Comparison of ENCODE assay signal across 8 cellular contexts in the genomic region with DNA sequence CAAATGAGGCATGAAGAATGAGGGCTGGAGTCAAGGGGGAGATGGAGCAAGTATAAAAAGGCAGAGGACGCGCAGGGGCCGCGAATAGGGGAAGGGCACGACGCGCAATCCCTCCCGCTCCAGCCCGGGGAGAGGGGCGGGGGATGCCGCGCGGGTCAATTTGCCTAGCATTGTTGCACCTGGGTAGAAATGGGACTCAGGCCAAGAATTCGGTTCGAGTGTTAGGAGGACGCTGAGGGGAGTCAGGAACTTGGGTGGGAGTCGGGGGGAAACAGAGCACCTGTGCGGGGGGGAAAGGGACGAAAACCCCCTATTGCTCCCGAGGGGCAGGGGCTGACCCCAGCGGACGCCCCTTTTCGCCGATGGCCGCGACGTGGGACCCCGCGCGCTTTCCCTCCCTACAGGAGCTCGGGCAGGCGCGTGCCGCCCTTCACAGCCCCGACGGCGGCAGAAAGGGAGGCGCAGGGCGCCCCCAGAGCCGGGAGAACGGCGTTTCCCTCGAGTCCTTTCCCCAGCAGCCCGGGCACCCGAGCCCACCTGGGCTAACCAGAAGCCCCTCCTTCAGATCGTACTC. TPM values are rescaled to one million over a fixed set of nuclear protein-coding genes. Genes with fewer than 3 reads are reported as not detected.
DNase-seq lines count a peak whose midpoint lies in the region; ATAC-seq and TF ChIP-seq lines count a peak whose summit lies in the region.

No MANE protein-coding gene starts in this region.

- peaks cover 32% of the 10 kb centered on the region for H3K4me1 ChIP-seq in DOHH2 (ENCODE audit: control insufficient read depth, low read length)
- peaks cover 8 to 11% of the 10 kb centered on the region in 2 donors for H3K4me1 ChIP-seq in naive thymus-derived CD4-positive, alpha-beta T cell (ENCODE audit: control insufficient read depth in 2 of 2, insufficient read depth in 2 of 2, low read length in 2 of 2)

- peaks cover 18% of the 10 kb centered on the region for H3K79me2 ChIP-seq in DOHH2 (ENCODE audit: control insufficient read depth, low read length)

- H4K20me1 ChIP-seq in DOHH2 (ENCODE audit: control insufficient read depth, insufficient read depth, low read depth, low read length) = no peaks in the 10 kb centered on the region; the same call in 1 of the 2 replicates

- intact Hi-C loops in naive thymus-derived CD4-positive, alpha-beta T cell (cut with micrococcal nuclease) = loop anchor here (2.0 to 5.0 kb wide), 7 partner anchors 196 to 1844 kb away; a partner anchor contains a TSS

- H3K4me3 ChIP-seq in DOHH2 (ENCODE audit: low read length) (peak overlapping the region; percentile 81), H7 (ENCODE audit: insufficient read depth, low read depth, low read length) (peak overlapping the region; percentile 88)
- H3K4me3 ChIP-seq in naive thymus-derived CD4-positive, alpha-beta T cell (ENCODE audit: low read length) = peak overlapping the region; percentile 80

- peak overlapping the region; percentile 90 for H3K4me2 ChIP-seq in DOHH2 (ENCODE audit: low read length)

- POLR2A ChIA-PET in naive thymus-derived CD4-positive, alpha-beta T cell (lab: Charles Lee) = interaction anchor here (0.6 to 4.1 kb wide), 7 partner anchors 9 to 158 kb away, joined by 3 to 29 read pairs (median 5); a partner anchor contains a TSS

- peak; percentile 7 for ATAC-seq in esophagus mucosa
- peak; percentile 16 for ATAC-seq in naive thymus-derived CD4-positive, alpha-beta T cell

- peaks cover 13 to 34% (median 22%) of the 10 kb centered on the region in 7 donors for H3K4me1 Mint-ChIP-seq in naive thymus-derived CD4-positive, alpha-beta T cell

- H3K27me3 Mint-ChIP-seq in naive thymus-derived CD4-positive, alpha-beta T cell = peaks cover 0 to 23% (median 4%) of the 10 kb centered on the region in 5 donors

- H3K36me3 Mint-ChIP-seq in naive thymus-derived CD4-positive, alpha-beta T cell = peaks cover 0 to 13% (median 0%) of the 10 kb centered on the region in 5 donors

- TF ChIP-seq CTCF in DOHH2 (IDR thresholded peaks at IDR 0.05; ENCODE audit: low read depth, low read length, poor library complexity, severe bottlenecking) = peak; percentile 48

- H3K36me3 ChIP-seq in DOHH2 (ENCODE audit: control insufficient read depth, low read length) (no peaks in the 10 kb centered on the region), H7 (replicated peaks; ENCODE audit: control insufficient read depth, insufficient read depth, low read length) (no peaks in the 10 kb centered on the region)
- peaks cover 0 to 11% (median 0%) of the 10 kb centered on the region in 3 experiments for H3K36me3 ChIP-seq in naive thymus-derived CD4-positive, alpha-beta T cell (ENCODE audit: control insufficient read depth in 2 of 3, insufficient read depth in 3 of 3, low read length in 3 of 3)

- peaks cover 0 to 7% (median 0%) of the 10 kb centered on the region in 11 donors for H3K9me3 Mint-ChIP-seq in naive thymus-derived CD4-positive, alpha-beta T cell

- H3F3A ChIP-seq in DOHH2 (ENCODE audit: control insufficient read depth, insufficient read depth) = 0 out of 2 replicates have a peak, but pooled peaks cover 7% of the 10 kb centered on the region

- peak; percentile 62 for DNase-seq in H7
- DNase-seq in NCI-H1417 treated with DMSO at 0.1 percent for 48 hours (lab: John Stamatoyannopoulos, UW) = peak; percentile 23
- peak; percentile 1 to 2 for DNase-seq in activated CD4-positive, alpha-beta T cell treated with anti-CD3 and anti-CD28 coated beads, Interleukin-2, amount 50 U/mL, for 4 hours
- DNase-seq in naive thymus-derived CD4-positive, alpha-beta T cell = peak in 4 of 9 donors; percentile 25 to 43 (median 30)
- peak; percentile 58 for DNase-seq in ureter (ENCODE audit: low spot score)
- no peak for DNase-seq in mesenteric fat pad (ENCODE audit: low spot score)

- CTCF ChIA-PET in naive thymus-derived CD4-positive, alpha-beta T cell (lab: Charles Lee) = interaction anchor here (0.9 to 1.5 kb wide), 4 partner anchors 96 to 285 kb away, joined by 3 to 4 read pairs (median 4); a partner anchor contains a TSS

- H3K27ac ChIP-seq in DOHH2 (ENCODE audit: low read depth, low read length) = peak overlapping the region; percentile 71
- peak overlapping the region; percentile 82 for H3K27ac ChIP-seq in naive thymus-derived CD4-positive, alpha-beta T cell (ENCODE audit: low read depth, low read length)

- H3K4me3 Mint-ChIP-seq in naive thymus-derived CD4-positive, alpha-beta T cell = peak overlapping the region; percentile 92 to 99 (median 97)

- no peaks in the 10 kb centered on the region for H3K9me3 ChIP-seq in DOHH2 (ENCODE audit: control insufficient read depth, insufficient read depth, low read length)
- no peaks in the 10 kb centered on the region for H3K9me3 ChIP-seq in naive thymus-derived CD4-positive, alpha-beta T cell (ENCODE audit: control insufficient read depth in 2 of 3, low read length in 3 of 3)

- H3K27me3 ChIP-seq in DOHH2 (ENCODE audit: control insufficient read depth, low read length) (no peaks in the 10 kb centered on the region; the same call in 1 of the 2 replicates), H7 (ENCODE audit: control insufficient read depth, insufficient read depth, low read length) (peaks cover 2% of the 10 kb centered on the region; the same call in 1 of the 2 replicates)
- no peaks in the 10 kb centered on the region for H3K27me3 ChIP-seq in naive thymus-derived CD4-positive, alpha-beta T cell (ENCODE audit: control insufficient read depth in 2 of 2, insufficient read depth in 2 of 2, low read length in 2 of 2)

- peak overlapping the region; percentile 84 to 98 (median 92) for H3K27ac Mint-ChIP-seq in naive thymus-derived CD4-positive, alpha-beta T cell

- H3K9me2 ChIP-seq in DOHH2 (replicated peaks; ENCODE audit: control insufficient read depth, low read length) = no peaks in the 10 kb centered on the region

RNA-seq across cellular contexts. Expression of a gene that starts 0.4 kb away (rescaled TPM):
- total RNA-seq in H7 (2014; rRNA removed; shearing (Covaris generic)) = 3.7 and 5.7 TPM in 2 replicates
- total RNA-seq in esophagus mucosa (9.8 TPM), ureter (11.6 TPM), mesenteric fat pad (1.3 TPM)
- total RNA-seq in naive thymus-derived CD4-positive, alpha-beta T cell = 10 to 100 TPM in 2 of 5 experiments, 1 to 10 TPM in 3; 1.3 to 14.1 (median 5.0) TPM
- polyA plus RNA-seq in naive thymus-derived CD4-positive, alpha-beta T cell = 1 to 10 TPM; 2.0 to 2.8 TPM
